8 cellular contexts compared by ENCODE assay signal in genomic region chr1:6363085-6363486, GRCh38. TPM values are rescaled to one million over a fixed set of nuclear protein-coding genes. Genes with fewer than 3 reads are reported as not detected.
DNase-seq lines count a peak whose midpoint lies in the region; ATAC-seq, FAIRE-seq and TF ChIP-seq lines count a peak whose summit lies in the region.
"Not testable (repeated sequence)": the region's sequence is repeated elsewhere in the genome, so short reads cannot be mapped to it uniquely, and the experiment has no call there.

No MANE protein-coding gene starts in this region.

- not testable (repeated sequence) for H3K27me3 Mint-ChIP-seq in activated T-helper 17 cell treated with anti-CD3 and anti-CD28 coated beads, Interleukin-2, amount 50 U/mL, for 72 hours; progenitor cell of endocrine pancreas

- not testable (repeated sequence) for H2AFZ ChIP-seq in endothelial cell of umbilical vein (ENCODE audit: low read depth, low read length)

- H3K9me3 ChIP-seq in A673 (ENCODE audit: low read depth, low read length, poor library complexity, severe bottlenecking); endothelial cell of umbilical vein (replicated peaks; ENCODE audit: control insufficient read depth, insufficient read depth, low read length): not testable (repeated sequence)

- H3K4me2 ChIP-seq in endothelial cell of umbilical vein (ENCODE audit: insufficient read depth, low read length), result not testable (repeated sequence)

- H4K20me1 ChIP-seq in endothelial cell of umbilical vein (replicated peaks; ENCODE audit: control insufficient read depth, extremely low read depth, insufficient read depth, low read length), result not testable (repeated sequence)

- dilution Hi-C loops in endothelial cell of umbilical vein (cut with MboI; ENCODE audit: extremely low pct_ligation_motif_present, low sequenced_read_pairs), result not testable (repeated sequence)

- H3K36me3 Mint-ChIP-seq in activated T-helper 17 cell treated with anti-CD3 and anti-CD28 coated beads, Interleukin-2, amount 50 U/mL, for 72 hours (ENCODE audit: low read depth); progenitor cell of endocrine pancreas (ENCODE audit: insufficient read depth): not testable (repeated sequence)

- not testable (repeated sequence) for H3K9me3 Mint-ChIP-seq in activated T-helper 17 cell treated with anti-CD3 and anti-CD28 coated beads, Interleukin-2, amount 50 U/mL, for 72 hours; progenitor cell of endocrine pancreas (ENCODE audit: low read depth)

- CTCF ChIA-PET in A673 (lab: Charles Lee), result interaction anchor here (0.7 kb wide), 1 partner anchor 43 kb away, joined by 10 read pairs; no protein-coding TSS in a partner anchor
- CTCF ChIA-PET in endothelial cell of umbilical vein (lab: Charles Lee), result interaction anchor here (1.2 to 8.8 kb wide), 10 partner anchors 15 to 118 kb away, joined by 3 to 237 read pairs (median 10); partner anchors contain the start of gene ACOT7

- FAIRE-seq in RCC 7860 (lab: Jason Lieb, UNC) (peak; percentile 67), endothelial cell of umbilical vein (lab: Jason Lieb, UNC) (peak; percentile 66)

- peak overlapping the region; percentile 34 for H3K27ac Mint-ChIP-seq in activated T-helper 17 cell treated with anti-CD3 and anti-CD28 coated beads, Interleukin-2, amount 50 U/mL, for 72 hours
- not testable (repeated sequence) for H3K27ac Mint-ChIP-seq in progenitor cell of endocrine pancreas

- H3K4me3 ChIP-seq in A673 (ENCODE audit: low read depth, low read length, poor library complexity, severe bottlenecking); GM06990 (replicated peaks; ENCODE audit: low read depth, low read length); endothelial cell of umbilical vein (replicated peaks in 1 of 3; ENCODE audit: insufficient read depth in 1 of 3, low read depth in 1 of 3, low read length in 3 of 3); kidney epithelial cell (ENCODE audit: low read depth, low read length): not testable (repeated sequence)

- DNase-seq in A673 (ENCODE audit: low spot score) (peak; percentile 70), MV-4-11 (lab: John Stamatoyannopoulos, UW) (peak; percentile 27), RCC 7860 (ENCODE audit: low spot score) (peak; percentile 56), endothelial cell of umbilical vein (ENCODE audit: low read depth, low spot score) (peak; percentile 44)
- not testable (repeated sequence) for DNase-seq in GM06990 (ENCODE audit: extremely low read depth, insufficient read length); kidney epithelial cell (ENCODE audit: low read depth); progenitor cell of endocrine pancreas (ENCODE audit: low spot score, unreplicated experiment)

- peaks cover 15% of the 10 kb centered on the region for H3K4me1 ChIP-seq in A673 (ENCODE audit: insufficient read depth, low read length, poor library complexity, severe bottlenecking)
- H3K4me1 ChIP-seq in endothelial cell of umbilical vein (ENCODE audit: control insufficient read depth, extremely low read depth, insufficient read depth, low read length), result peaks cover 20% of the 10 kb centered on the region

- H3K36me3 ChIP-seq in A673 (ENCODE audit: insufficient read depth, low read length, poor library complexity, severe bottlenecking); GM06990 (ENCODE audit: control insufficient read depth, insufficient read depth, low read length); endothelial cell of umbilical vein (ENCODE audit: control insufficient read depth in 2 of 2, extremely low read depth in 1 of 2, insufficient read depth in 2 of 2, low read length in 2 of 2); kidney epithelial cell (ENCODE audit: control insufficient read depth, insufficient read depth, low read length): not testable (repeated sequence)

- TF ChIP-seq CTCF in A673 (conservative IDR thresholded peaks at IDR 0.05; ENCODE audit: low read depth, low read length), result peak; percentile 54
- TF ChIP-seq CTCF in GM06990 (IDR thresholded peaks at IDR 0.05; ENCODE audit: insufficient read depth, low read length, poor library complexity, severe bottlenecking), result peak; percentile 39
- TF ChIP-seq CTCF in endothelial cell of umbilical vein (IDR thresholded peaks at IDR 0.05; ENCODE audit: extremely low read depth in 1 of 2, insufficient read depth in 1 of 2, low read depth in 1 of 2, low read length in 2 of 2), result peak; percentile 46 to 51
- TF ChIP-seq CTCF in kidney epithelial cell (IDR thresholded peaks at IDR 0.05; ENCODE audit: insufficient read depth, low read length, poor library complexity, severe bottlenecking), result peak; percentile 49
- peak; percentile 61 for TF ChIP-seq CTCF in progenitor cell of endocrine pancreas (IDR thresholded peaks at IDR 0.05; ENCODE audit: unreplicated experiment)

- ATAC-seq in activated T-helper 17 cell treated with anti-CD3 and anti-CD28 coated beads, Interleukin-2, amount 50 U/mL, for 72 hours (replicated peaks), result not testable (repeated sequence)

- not testable (repeated sequence) for H3K27me3 ChIP-seq in A673 (replicated peaks; ENCODE audit: insufficient read depth, low read depth, low read length, poor library complexity); GM06990 (replicated peaks; ENCODE audit: control insufficient read depth, insufficient read depth, low read length); endothelial cell of umbilical vein (ENCODE audit: control insufficient read depth in 2 of 2, insufficient read depth in 2 of 2, low read length in 2 of 2); kidney epithelial cell (ENCODE audit: control insufficient read depth, insufficient read depth, low read length)

- intact Hi-C loops in A673 (cut with micrococcal nuclease; ENCODE audit: unreplicated experiment) (loop anchor here (2.0 kb wide), 1 partner anchor 42 kb away; no protein-coding TSS in a partner anchor), endothelial cell of umbilical vein (cut with micrococcal nuclease) (loop anchor here (1.0 kb wide), 4 partner anchors 15 to 75 kb away; partner anchors contain the start of gene ACOT7)

- H3K4me3 Mint-ChIP-seq in activated T-helper 17 cell treated with anti-CD3 and anti-CD28 coated beads, Interleukin-2, amount 50 U/mL, for 72 hours; progenitor cell of endocrine pancreas (ENCODE audit: low read depth): not testable (repeated sequence)

- H3K79me2 ChIP-seq in endothelial cell of umbilical vein (ENCODE audit: control insufficient read depth, insufficient read depth, low read length), result not testable (repeated sequence)

- H3K9me1 ChIP-seq in endothelial cell of umbilical vein (replicated peaks; ENCODE audit: control insufficient read depth, extremely low read depth, insufficient read depth, low read length), result not testable (repeated sequence)

- BruUV-seq in A673 (replicated peaks; lab: Mats Ljungman, UMichigan); endothelial cell of umbilical vein (replicated peaks; lab: Mats Ljungman, UMichigan): not testable (repeated sequence)

- H3K4me1 Mint-ChIP-seq in activated T-helper 17 cell treated with anti-CD3 and anti-CD28 coated beads, Interleukin-2, amount 50 U/mL, for 72 hours, result peaks cover 15% of the 10 kb centered on the region
- peaks cover 21% of the 10 kb centered on the region for H3K4me1 Mint-ChIP-seq in progenitor cell of endocrine pancreas (ENCODE audit: low read depth)

- not testable (repeated sequence) for H3K9ac ChIP-seq in endothelial cell of umbilical vein (replicated peaks; ENCODE audit: extremely low read depth, insufficient read depth, low read length)

- POLR2A ChIA-PET in A673 (lab: Charles Lee; ENCODE audit: low non-redundant PET); endothelial cell of umbilical vein (lab: Charles Lee): not testable (repeated sequence)

- TF ChIP-seq POLR2A in endothelial cell of umbilical vein (IDR thresholded peaks at IDR 0.05; ENCODE audit: low read depth, low read length), result not testable (repeated sequence)

- not testable (repeated sequence) for H3K27ac ChIP-seq in A673 (ENCODE audit: low read depth, low read length, poor library complexity, severe bottlenecking); endothelial cell of umbilical vein (ENCODE audit: insufficient read depth, low read depth, low read length)

RNA-seq across cellular contexts. Expression of gene ACOT7, which starts 30.5 kb away (rescaled TPM):
- total RNA-seq in A673 (2021), result 129 and 132 TPM in 2 replicates
- 10 to 100 TPM; 43.5 to 96.3 TPM for total RNA-seq in activated T-helper 17 cell treated with anti-CD3 and anti-CD28 coated beads, Interleukin-2, amount 50 U/mL, for 72 hours
- total RNA-seq in endothelial cell of umbilical vein, result 69.4 and 76.5 TPM in 2 replicates
- 104 and 105 TPM in 2 replicates for polyA plus RNA-seq in endothelial cell of umbilical vein
- polyA plus RNA-seq in endothelial cell of umbilical vein (2011; cell fraction: cytosol; rRNA removed), result 84.5 and 86.8 TPM in 2 replicates
- 48.1 and 56.4 TPM in 2 replicates for polyA plus RNA-seq in endothelial cell of umbilical vein (2011; cell fraction: nucleus; rRNA removed)
- 76.1 and 79.8 TPM in 2 replicates for polyA plus RNA-seq in endothelial cell of umbilical vein (2012)
- 42.4 and 44.3 TPM in 2 replicates for polyA minus RNA-seq in endothelial cell of umbilical vein
- polyA minus RNA-seq in endothelial cell of umbilical vein (2011; cell fraction: cytosol; rRNA and poly(A)+ RNA removed), result 29.4 TPM
- polyA minus RNA-seq in endothelial cell of umbilical vein (2011; cell fraction: nucleus; rRNA and poly(A)+ RNA removed), result 10.6 and 13.3 TPM in 2 replicates
- 75.6 and 79.8 TPM in 2 replicates for total RNA-seq in kidney epithelial cell
- 30.2 and 30.3 TPM in 2 replicates for total RNA-seq in progenitor cell of endocrine pancreas

RNA-seq across cellular contexts. Expression of gene HES2, which starts 56.6 kb away (rescaled TPM):
- total RNA-seq in A673 (2021) (not detected in 2 replicates), endothelial cell of umbilical vein (9.4 and 13.3 TPM in 2 replicates), kidney epithelial cell (15.9 and 27.8 TPM in 2 replicates), progenitor cell of endocrine pancreas (0.07 and 0.12 TPM in 2 replicates)
- total RNA-seq in activated T-helper 17 cell treated with anti-CD3 and anti-CD28 coated beads, Interleukin-2, amount 50 U/mL, for 72 hours, result under 1 TPM; 0.17 to 0.37 TPM
- 3.6 and 3.7 TPM in 2 replicates for polyA plus RNA-seq in endothelial cell of umbilical vein
- 2.7 and 2.9 TPM in 2 replicates for polyA plus RNA-seq in endothelial cell of umbilical vein (2011; cell fraction: cytosol; rRNA removed)
- 2.1 and 3.5 TPM in 2 replicates for polyA plus RNA-seq in endothelial cell of umbilical vein (2011; cell fraction: nucleus; rRNA removed)
- 4.7 and 12.3 TPM in 2 replicates for polyA plus RNA-seq in endothelial cell of umbilical vein (2012)
- 2.0 and 2.4 TPM in 2 replicates for polyA minus RNA-seq in endothelial cell of umbilical vein
- polyA minus RNA-seq in endothelial cell of umbilical vein (2011; cell fraction: cytosol; rRNA and poly(A)+ RNA removed), result 6.2 TPM
- polyA minus RNA-seq in endothelial cell of umbilical vein (2011; cell fraction: nucleus; rRNA and poly(A)+ RNA removed), result 1.4 and 1.5 TPM in 2 replicates
